ENCODE assay signal across 9 cellular contexts in the genomic region with DNA sequence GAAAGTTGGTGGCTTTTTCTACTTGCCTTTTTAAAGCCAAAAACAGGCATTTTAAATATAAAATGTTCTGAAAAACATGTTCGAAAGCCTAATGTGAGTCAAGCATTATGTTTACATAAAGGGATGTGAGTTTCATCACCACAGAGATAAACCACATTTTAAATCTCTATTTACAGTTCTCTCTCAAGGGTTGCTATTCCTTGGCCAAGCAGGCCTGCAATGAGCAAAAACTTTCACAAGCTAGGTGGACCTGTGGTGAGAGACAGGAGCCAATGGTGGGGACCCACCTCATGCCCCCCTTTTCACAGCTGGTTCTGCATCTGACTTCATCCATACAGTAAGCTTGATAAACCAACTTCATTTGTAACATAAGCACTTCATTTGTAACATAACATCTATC.
A peak's percentile ranks its signal among the peaks of the same experiment; 100 is the strongest.
DNase-seq lines count a peak whose midpoint lies in the region; ATAC-seq, FAIRE-seq and TF ChIP-seq lines count a peak whose summit lies in the region.
"Had no signal": no experiment of that assay in that cellular context is flagged by ENCODE, and none has a peak within 500 bp of the region (broad histone marks: within the 10 kb centered on the region; RNA-seq: fewer than 3 reads in every experiment).

No MANE protein-coding gene starts in this region.

- H3K36me3 ChIP-seq in skeletal muscle satellite cell (ENCODE audit: insufficient read depth, low read length) (no peaks in the 10 kb centered on the region), kidney (ENCODE audit: control insufficient read depth in 1 of 2, insufficient read depth in 2 of 2, low read length in 2 of 2) (no peaks in the 10 kb centered on the region)
- no peaks in the 10 kb centered on the region for H3K36me3 ChIP-seq in effector memory CD4-positive, alpha-beta T cell (ENCODE audit: control insufficient read depth, insufficient read depth, low read length)

- peaks cover 40% of the 10 kb centered on the region for H3K4me1 Mint-ChIP-seq in activated naive CD8-positive, alpha-beta T cell treated with anti-CD3 and anti-CD28 coated beads, Interleukin-2, amount 10 ng/mL, durations not matched to agents 7 days and 5 days

- H3K27ac Mint-ChIP-seq in activated naive CD8-positive, alpha-beta T cell treated with anti-CD3 and anti-CD28 coated beads, Interleukin-2, amount 10 ng/mL, durations not matched to agents 7 days and 5 days: peak overlapping the region; percentile 25

- H3K9me3 ChIP-seq in skeletal muscle satellite cell (replicated peaks; ENCODE audit: low read length) (no peaks in the 10 kb centered on the region), kidney (ENCODE audit: control insufficient read depth in 1 of 2, low read length in 2 of 2) (no peaks in the 10 kb centered on the region)
- no peaks in the 10 kb centered on the region for H3K9me3 ChIP-seq in effector memory CD4-positive, alpha-beta T cell (ENCODE audit: control insufficient read depth, low read length)

- POLR2A ChIA-PET in activated naive CD8-positive, alpha-beta T cell treated with anti-CD3 and anti-CD28 coated beads, Interleukin-2, amount 10 ng/mL, durations not matched to agents 7 days and 5 days (lab: Charles Lee): interaction anchor here (0.7 to 1.6 kb wide), 3 partner anchors 30 to 65 kb away, joined by 3 to 5 read pairs (median 4); partner anchors contain the start of gene CUL3

- H3K27me3 ChIP-seq in skeletal muscle satellite cell (ENCODE audit: control insufficient read depth, insufficient read depth, low read length): no peaks in the 10 kb centered on the region
- no peaks in the 10 kb centered on the region for H3K27me3 ChIP-seq in effector memory CD4-positive, alpha-beta T cell (replicated peaks; ENCODE audit: control insufficient read depth, insufficient read depth, low read length, poor library complexity, severe bottlenecking)

- intact Hi-C loops in kidney (cut with DNase I): no loop called here

- DNase-seq in D721Med (ENCODE audit: insufficient read length, low spot score): no peak
- no peak for DNase-seq in activated naive CD8-positive, alpha-beta T cell treated with anti-CD3 and anti-CD28 coated beads, Interleukin-2, amount 10 ng/mL, durations not matched to agents 7 days and 5 days
- DNase-seq in kidney: no peak
- no peak for DNase-seq in superior temporal gyrus (ENCODE audit: extremely low spot score)
- no peak for DNase-seq in effector memory CD4-positive, alpha-beta T cell

- no peak overlapping the region for H3K27ac ChIP-seq in kidney (ENCODE audit: low read depth in 2 of 2, low read length in 2 of 2)
- H3K27ac ChIP-seq in effector memory CD4-positive, alpha-beta T cell (ENCODE audit: insufficient read depth, low read length, poor library complexity, severe bottlenecking): no peak overlapping the region

- no peaks in the 10 kb centered on the region for H3K9me3 Mint-ChIP-seq in activated naive CD8-positive, alpha-beta T cell treated with anti-CD3 and anti-CD28 coated beads, Interleukin-2, amount 10 ng/mL, durations not matched to agents 7 days and 5 days

- no peak overlapping the region for H3K4me3 Mint-ChIP-seq in activated naive CD8-positive, alpha-beta T cell treated with anti-CD3 and anti-CD28 coated beads, Interleukin-2, amount 10 ng/mL, durations not matched to agents 7 days and 5 days

- H3K36me3 Mint-ChIP-seq in activated naive CD8-positive, alpha-beta T cell treated with anti-CD3 and anti-CD28 coated beads, Interleukin-2, amount 10 ng/mL, durations not matched to agents 7 days and 5 days: peaks cover 15% of the 10 kb centered on the region

- H3K4me1 ChIP-seq in skeletal muscle satellite cell (ENCODE audit: control insufficient read depth, insufficient read depth, low read length) (peaks cover 45% of the 10 kb centered on the region), kidney (ENCODE audit: control insufficient read depth in 1 of 2, insufficient read depth in 1 of 2, low read depth in 1 of 2, low read length in 2 of 2) (peaks cover 6 to 15% of the 10 kb centered on the region in 2 donors)
- peaks cover 17% of the 10 kb centered on the region for H3K4me1 ChIP-seq in effector memory CD4-positive, alpha-beta T cell (ENCODE audit: control insufficient read depth, insufficient read depth, low read length, poor library complexity, severe bottlenecking)

- H3K4me3 ChIP-seq in skeletal muscle satellite cell (ENCODE audit: low read length): no peak overlapping the region
- H3K4me3 ChIP-seq in kidney (ENCODE audit: low read length in 2 of 2): no peak overlapping the region
- no peak overlapping the region for H3K4me3 ChIP-seq in effector memory CD4-positive, alpha-beta T cell (ENCODE audit: insufficient read depth, low read depth, low read length, poor library complexity, severe bottlenecking)
- H3K4me3 ChIP-seq: lung had no signal

- ATAC-seq in GM19455 (IDR thresholded peaks at IDR 0.05; ENCODE audit: unreplicated experiment) (peak; percentile 78), HG03439 (IDR thresholded peaks at IDR 0.05; ENCODE audit: unreplicated experiment) (peak; percentile 71)
- ATAC-seq in activated naive CD8-positive, alpha-beta T cell treated with anti-CD3 and anti-CD28 coated beads, Interleukin-2, amount 10 ng/mL, durations not matched to agents 7 days and 5 days (ENCODE audit: low read depth): peak; percentile 57

- no peaks in the 10 kb centered on the region for H3K27me3 Mint-ChIP-seq in activated naive CD8-positive, alpha-beta T cell treated with anti-CD3 and anti-CD28 coated beads, Interleukin-2, amount 10 ng/mL, durations not matched to agents 7 days and 5 days

- peak overlapping the region; percentile 55 for H3K9ac ChIP-seq in skeletal muscle satellite cell (ENCODE audit: low read depth, low read length)
- no peak overlapping the region for H3K9ac ChIP-seq in kidney (ENCODE audit: low read length in 2 of 2)

- peak overlapping the region; percentile 61 for H3K4me2 ChIP-seq in skeletal muscle satellite cell (ENCODE audit: low read length)

- FAIRE-seq in D721Med (lab: Jason Lieb, UNC) (peak; percentile 21), kidney (lab: Jason Lieb, UNC) (no peak)

- TF ChIP-seq CTCF in D721Med (IDR thresholded peaks at IDR 0.05; ENCODE audit: insufficient read depth, missing control alignments) (no peak), kidney (IDR thresholded peaks at IDR 0.05; ENCODE audit: borderline replicate concordance, extremely low read depth, insufficient read depth) (no peak)
